8 cellular contexts compared by ENCODE assay signal in the genomic region with DNA sequence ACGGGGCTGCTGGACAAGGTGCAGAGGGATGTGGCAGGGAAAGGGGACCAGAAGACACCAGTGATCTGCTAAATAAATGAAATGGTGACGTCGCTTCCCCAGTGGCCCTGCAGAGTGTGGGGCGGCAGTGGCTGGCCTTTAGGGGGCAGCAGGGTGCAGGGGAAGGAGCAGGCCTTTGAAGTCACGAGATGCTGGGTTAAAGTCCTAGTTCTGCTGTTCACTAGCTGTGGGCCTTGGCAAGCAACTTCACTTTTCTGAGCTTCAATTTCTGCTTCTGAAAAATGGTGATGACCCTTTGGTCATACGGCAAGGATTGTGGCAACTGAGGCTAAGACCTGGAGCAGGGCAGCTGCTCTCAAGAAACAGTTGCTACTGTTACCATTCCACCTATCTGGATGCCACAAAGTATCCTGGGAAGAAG. TPM values are rescaled to one million over a fixed set of nuclear protein-coding genes. Genes with fewer than 3 reads are reported as not detected.
DNase-seq lines count a peak whose midpoint lies in the region; ATAC-seq and TF ChIP-seq lines count a peak whose summit lies in the region.

No MANE protein-coding gene starts in this region.

- no peak overlapping the region for H3K4me3 ChIP-seq in spleen

- intact Hi-C loops in left ventricle myocardium superior (cut with micrococcal nuclease), result no loop called here
- intact Hi-C loops in spleen (cut with DNase I; ENCODE audit: low total_unique reads), result loop anchor here (5.0 kb wide), 1 partner anchor 108 kb away; no protein-coding TSS in a partner anchor

- H3K27me3 ChIP-seq in spleen (replicated peaks in 1 of 7), result no peaks in the 10 kb centered on the region

- H3K27ac ChIP-seq in spleen, result peak overlapping the region; percentile 0 to 77 (median 56)

- WGBS in spleen, 5 donors, result 10 to 19% (median 16%) methylated on average over 6 of the region's 6 CpGs

- no peak for TF ChIP-seq POLR2A in spleen (IDR thresholded peaks at IDR 0.05)

- no peaks in the 10 kb centered on the region for H3K9me3 Mint-ChIP-seq in activated naive CD8-positive, alpha-beta T cell treated with anti-CD3 and anti-CD28 coated beads, Interleukin-2, amount 50 U/mL, for 24 hours

- peak; percentile 79 for ATAC-seq in GM21786 (IDR thresholded peaks at IDR 0.05; ENCODE audit: unreplicated experiment)
- ATAC-seq in activated naive CD8-positive, alpha-beta T cell treated with anti-CD3 and anti-CD28 coated beads, Interleukin-2, amount 50 U/mL, for 24 hours, result peak; percentile 93
- peak; percentile 89 for ATAC-seq in left ventricle myocardium superior
- ATAC-seq in HG03045 (IDR thresholded peaks at IDR 0.05; ENCODE audit: unreplicated experiment), result no peak

- no peaks in the 10 kb centered on the region for H3K27me3 Mint-ChIP-seq in activated naive CD8-positive, alpha-beta T cell treated with anti-CD3 and anti-CD28 coated beads, Interleukin-2, amount 50 U/mL, for 24 hours

- H3K36me3 ChIP-seq in spleen, result peaks cover 0 to 79% (median 32%) of the 10 kb centered on the region in 6 donors

- peak; percentile 93 for DNase-seq in CD1c-positive myeloid dendritic cell (ENCODE audit: extremely low spot score)
- DNase-seq in NCI-H128 (lab: John Stamatoyannopoulos, UW; ENCODE audit: unreplicated experiment), result peak; percentile 27
- peak; percentile 79 for DNase-seq in T follicular helper cell (ENCODE audit: low read depth)
- DNase-seq in activated naive CD8-positive, alpha-beta T cell treated with anti-CD3 and anti-CD28 coated beads, Interleukin-2, amount 50 U/mL, for 24 hours, result peak; percentile 84
- peak; percentile 82 for DNase-seq in left ventricle myocardium superior
- DNase-seq in spleen, result peak; percentile 93

- H3K36me3 Mint-ChIP-seq in activated naive CD8-positive, alpha-beta T cell treated with anti-CD3 and anti-CD28 coated beads, Interleukin-2, amount 50 U/mL, for 24 hours (ENCODE audit: low read depth), result peaks cover 4% of the 10 kb centered on the region

- TF ChIP-seq CTCF in spleen (IDR thresholded peaks at IDR 0.05 in 8 of 11, conservative IDR thresholded peaks at IDR 0.05 in 3 of 11), result peak; percentile 81 to 96 (median 88)

- H3K4me1 Mint-ChIP-seq in activated naive CD8-positive, alpha-beta T cell treated with anti-CD3 and anti-CD28 coated beads, Interleukin-2, amount 50 U/mL, for 24 hours, result peaks cover 9% of the 10 kb centered on the region

- no peak overlapping the region for H3K27ac Mint-ChIP-seq in activated naive CD8-positive, alpha-beta T cell treated with anti-CD3 and anti-CD28 coated beads, Interleukin-2, amount 50 U/mL, for 24 hours

- H3K4me1 ChIP-seq in spleen, result peaks cover 0 to 42% (median 26%) of the 10 kb centered on the region in 6 donors

- H3K9me3 ChIP-seq in spleen, result no peaks in the 10 kb centered on the region

- H3K4me3 Mint-ChIP-seq in activated naive CD8-positive, alpha-beta T cell treated with anti-CD3 and anti-CD28 coated beads, Interleukin-2, amount 50 U/mL, for 24 hours, result no peak overlapping the region

RNA-seq across cellular contexts. Expression of a gene that starts 9.2 kb away (rescaled TPM):
- total RNA-seq in left ventricle myocardium superior, result 5.1 TPM
- total RNA-seq in spleen, result 10 to 100 TPM; 19.0 to 47.1 (median 35.1) TPM
- 10 to 100 TPM; 19.7 to 42.2 (median 23.8) TPM for polyA plus RNA-seq in spleen

RNA-seq across cellular contexts. Expression of a gene that starts 15.5 kb away (rescaled TPM):
- total RNA-seq in left ventricle myocardium superior (33.5 TPM), spleen (10 to 100 TPM; 26.5 to 42.3 (median 35.5) TPM)
- polyA plus RNA-seq in spleen, result 10 to 100 TPM; 28.4 to 40.5 (median 32.6) TPM

RNA-seq across cellular contexts. Expression of a gene that starts 18.8 kb away (rescaled TPM):
- total RNA-seq in left ventricle myocardium superior (28.9 TPM), spleen (10 to 100 TPM; 46.9 to 58.8 (median 55.4) TPM)
- polyA plus RNA-seq in spleen, result 10 to 100 TPM; 54.5 to 87.5 (median 57.5) TPM

RNA-seq across cellular contexts. Expression of a gene that starts 31.5 kb away (rescaled TPM):
- 44.7 TPM for total RNA-seq in left ventricle myocardium superior
- total RNA-seq in spleen, result 10 to 100 TPM; 43.9 to 68.5 (median 52.4) TPM
- 10 to 100 TPM; 48.3 to 65.3 (median 51.6) TPM for polyA plus RNA-seq in spleen

RNA-seq across cellular contexts. Expression of a gene that starts 58.3 kb away (rescaled TPM):
- total RNA-seq in left ventricle myocardium superior (12.1 TPM), spleen (100 to 1,000 TPM in 1 of 7 donors, 10 to 100 TPM in 6; 51.9 to 106 (median 78.8) TPM)
- polyA plus RNA-seq in spleen, result 10 to 100 TPM; 36.3 to 62.6 (median 40.8) TPM

Comparison
In these comparisons a context has a peak if more than half of its experiments do, and no peak if none do; other contexts are left out.
1. DNase-seq: peak in every context shown above with its lines; median percentile 93 in CD1c-positive myeloid dendritic cell; 93 in spleen; 84 in activated naive CD8-positive, alpha-beta T cell treated with anti-CD3 and anti-CD28 coated beads, Interleukin-2, amount 50 U/mL, for 24 hours; 82 in left ventricle myocardium superior; 79 in T follicular helper cell; 27 in NCI-H128.